9 cellular contexts compared by ENCODE assay signal in the genomic region with DNA sequence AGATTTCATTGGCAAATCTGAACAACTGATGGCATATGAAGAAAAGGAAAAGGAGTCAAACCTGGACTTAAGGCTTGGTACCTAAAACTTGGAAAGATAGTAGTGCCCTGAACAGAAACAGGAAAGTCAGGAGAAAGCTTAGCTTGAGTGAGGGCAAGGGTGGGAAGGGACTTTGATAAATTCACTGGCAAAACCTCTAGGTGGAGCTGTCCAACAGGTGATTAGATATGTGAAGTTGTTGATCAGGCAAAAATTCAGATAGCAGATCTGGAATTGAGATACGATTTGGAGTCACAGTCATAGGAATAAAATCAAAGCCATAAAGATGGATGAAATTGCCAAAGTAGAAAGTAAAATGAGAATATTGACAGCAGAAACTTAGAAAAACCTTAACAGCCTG. TPM values are rescaled to one million over a fixed set of nuclear protein-coding genes. Genes with fewer than 3 reads are reported as not detected.
DNase-seq lines count a peak whose midpoint lies in the region; ATAC-seq, FAIRE-seq and TF ChIP-seq lines count a peak whose summit lies in the region.
"Had no signal": no experiment of that assay in that cellular context is flagged by ENCODE, and none has a peak within 500 bp of the region (broad histone marks: within the 10 kb centered on the region; RNA-seq: fewer than 3 reads in every experiment).

No MANE protein-coding gene starts in this region.

- no peak overlapping the region for H2AFZ ChIP-seq in GM12878 (ENCODE audit: control insufficient read depth, low read depth, low read length)

- ATAC-seq in HG03097 (IDR thresholded peaks at IDR 0.05; ENCODE audit: low FRiP score, unreplicated experiment) (peak; percentile 63), GM12878 (peak; percentile 91)

- no peak overlapping the region for H3K9ac ChIP-seq in GM12878 (ENCODE audit: control insufficient read depth, insufficient read depth, low read length)

- BruUV-seq in GM12878 (replicated peaks; lab: Mats Ljungman, UMichigan) = no TSS peak

- H3K4me1 ChIP-seq in GM12878 (ENCODE audit: control insufficient read depth, insufficient read depth, low read length) = no peaks in the 10 kb centered on the region
- H3K4me1 ChIP-seq in tibial artery = no peaks in the 10 kb centered on the region

- FAIRE-seq in GM12878 (lab: Jason Lieb, UNC) (peak; percentile 87), islet of Langerhans (lab: Jason Lieb, UNC) (peak; percentile 93)

- TF ChIP-seq POLR2A in GM12878 (IDR thresholded peaks at IDR 0.05; ENCODE audit: low read depth, low read length) = no peak

- DNase-seq in Ammon's horn (ENCODE audit: low spot score) (peak; percentile 52), GM03348 (ENCODE audit: low spot score) (peak; percentile 63), NOMO-1 treated with DMSO at 0.1 percent for 48 hours (lab: John Stamatoyannopoulos, UW; ENCODE audit: unreplicated experiment) (peak; percentile 41), GM12878 (ENCODE audit: low read depth, low spot score) (no peak), tibial artery (no peak), cortex of kidney (lab: John Stamatoyannopoulos, UW) (no peak)

- no peaks in the 10 kb centered on the region for H3K9me3 ChIP-seq in GM12878 (replicated peaks; ENCODE audit: control insufficient read depth, insufficient read depth, low read length)
- H3K9me3 ChIP-seq in tibial artery = no peaks in the 10 kb centered on the region

- RAD21 ChIA-PET in GM12878 (lab: Charles Lee; ENCODE audit: unreplicated experiment) = interaction anchor here (0.9 to 2.9 kb wide), 15 partner anchors 9 to 1731 kb away, joined by 3 to 18 read pairs (median 3); no protein-coding TSS in a partner anchor

- intact Hi-C loops in GM12878 (cut with micrococcal nuclease; ENCODE audit: unreplicated experiment) (loop anchor here (1.0 to 5.0 kb wide), 3 partner anchors 72 to 252 kb away; no protein-coding TSS in a partner anchor), tibial artery (cut with DNase I; ENCODE audit: low total_unique reads) (loop anchor here (10.0 kb wide), 2 partner anchors 96 to 256 kb away; no protein-coding TSS in a partner anchor)

- H3K27me3 ChIP-seq in GM12878 (replicated peaks in 1 of 2; ENCODE audit: control insufficient read depth in 2 of 2, insufficient read depth in 2 of 2, low read length in 1 of 2) (no peaks in the 10 kb centered on the region), tibial artery (peaks cover 0 to 4% of the 10 kb centered on the region in 2 donors)

- TF ChIP-seq RAD21 in GM12878 (IDR thresholded peaks at IDR 0.05; ENCODE audit: insufficient read depth, low read depth, low read length) = peak; percentile 95

- SMC1A ChIA-PET in GM12878 (lab: Charles Lee; ENCODE audit: uncharacterized antibody, unreplicated experiment) = interaction anchor here (0.5 to 4.3 kb wide), 16 partner anchors 8 to 489 kb away, joined by 3 to 27 read pairs (median 4); no protein-coding TSS in a partner anchor

- no peak overlapping the region for H3K4me2 ChIP-seq in GM12878 (ENCODE audit: control insufficient read depth, insufficient read depth)

- POLR2A ChIA-PET in GM12878 (lab: Charles Lee) = interaction anchor here (0.6 to 1.0 kb wide), 2 partner anchors 18 to 350 kb away, joined by 3 to 8 read pairs; no protein-coding TSS in a partner anchor

- no peaks in the 10 kb centered on the region for H3K36me3 ChIP-seq in GM12878 (ENCODE audit: control insufficient read depth in 2 of 2, insufficient read depth in 2 of 2, low read length in 1 of 2)
- H3K36me3 ChIP-seq in tibial artery = no peaks in the 10 kb centered on the region

- no peak overlapping the region for H3K27ac ChIP-seq in GM12878 (ENCODE audit: control insufficient read depth, insufficient read depth)
- H3K27ac ChIP-seq in tibial artery = no peak overlapping the region
- H3K27ac ChIP-seq: SK-N-MC had no signal

- in situ Hi-C loops in GM12878 (cut with MboI) = loop anchor here (5.0 kb wide), 1 partner anchor 253 kb away; no protein-coding TSS in a partner anchor

- no peak for TF ChIP-seq EP300 in GM12878 (IDR thresholded peaks at IDR 0.05; ENCODE audit: borderline replicate concordance in 1 of 2, control insufficient read depth in 1 of 2, low read depth in 2 of 2, low read length in 2 of 2)

- no peaks in the 10 kb centered on the region for H4K20me1 ChIP-seq in GM12878 (ENCODE audit: control insufficient read depth, insufficient read depth)

- peak; percentile 69 to 84 (median 77) for TF ChIP-seq CTCF in GM12878 (IDR thresholded peaks at IDR 0.05 in 2 of 3, conservative IDR thresholded peaks at IDR 0.05 in 1 of 3; ENCODE audit: control insufficient read depth in 2 of 3, extremely low read depth in 1 of 3, insufficient read depth in 1 of 3, low read depth in 3 of 3, low read length in 3 of 3)
- peak; percentile 65 to 67 for TF ChIP-seq CTCF in tibial artery (IDR thresholded peaks at IDR 0.05)

- no peaks in the 10 kb centered on the region for H3K79me2 ChIP-seq in GM12878 (ENCODE audit: control insufficient read depth, insufficient read depth, low read length)

- H3K4me3 ChIP-seq in GM12878 = no peak overlapping the region
- H3K4me3 ChIP-seq in tibial artery = no peak overlapping the region
- H3K4me3 ChIP-seq: SK-N-MC had no signal

- 5% methylated on average over 1 of the region's 1 CpG for WGBS in GM12878 (ENCODE audit: insufficient coverage, insufficient replicate concordance, low lambda C conversion rate, missing lambda C conversion rate)

- CTCF ChIA-PET in GM12878 (lab: Yijun Ruan, JAX) = interaction anchor here (0.7 to 4.7 kb wide), 38 partner anchors 9 to 1732 kb away, joined by 3 to 39 read pairs (median 4); no protein-coding TSS in a partner anchor

TF ChIP-seq in GM12878, 131 proteins besides CTCF, POLR2A, EP300 and RAD21 (continues in another document):
- peak; percentile 32; the same call in 1 of the 2 replicates for TF ChIP-seq RB1 (IDR thresholded peaks at IDR 0.05; ENCODE audit: borderline replicate concordance)
- peak; percentile 71; the same call in 1 of the 2 replicates for TF ChIP-seq SMC3 (IDR thresholded peaks at IDR 0.05; ENCODE audit: borderline replicate concordance, low read length)
- no peak for TF ChIP-seq GABPA (IDR thresholded peaks at IDR 0.05; ENCODE audit: low read depth)
- TF ChIP-seq CEBPZ (IDR thresholded peaks at IDR 0.05; ENCODE audit: low read depth, low read length) = no peak

RNA-seq across cellular contexts. Expression of gene ZNF292, which starts 16.1 kb away (rescaled TPM):
- 680 and 686 TPM in 2 replicates for total RNA-seq in GM12878 (2013; cell fraction: nucleolus; rRNA removed)
- 25.8 and 28.0 TPM in 2 replicates for total RNA-seq in GM12878 (2014; rRNA removed)
- 31.5 and 37.5 TPM in 2 replicates for total RNA-seq in GM12878 (2014; rRNA removed; fragmentation: Illumina TruSeq; extraction: Trizol)
- total RNA-seq in GM12878 (2021) = 31.1 and 33.9 TPM in 2 replicates
- 12.6 TPM for polyA plus RNA-seq in GM12878 (2011; ENCODE audit: low read depth)
- 57.6 and 100 TPM in 2 replicates for polyA plus RNA-seq in GM12878 (2011; rRNA removed)
- polyA plus RNA-seq in GM12878 (2011; cell fraction: cytosol; rRNA removed) = 17.6 and 19.9 TPM in 2 replicates
- polyA plus RNA-seq in GM12878 (2011; cell fraction: nucleus; rRNA removed) = 81.7 and 133 TPM in 2 replicates
- 23.8 and 26.1 TPM in 2 replicates for polyA plus RNA-seq in GM12878 (2012)
- polyA plus RNA-seq in GM12878 (2014; fragmentation: Illumina TruSeq; extraction: Trizol) = 31.3 and 43.0 TPM in 2 replicates
- 10 to 100 TPM; 11.1 to 20.9 TPM for polyA plus RNA-seq in GM12878 (2014; fragmentation: Nextera tagmentation; extraction: Ambion mirVana)
- polyA plus RNA-seq in GM12878 (2014; rRNA removed) = 11.1 and 14.2 TPM in 2 replicates
- polyA plus RNA-seq in GM12878 (2016; fragmentation: Nextera tagmentation; extraction: Ambion mirVana) = 10 to 100 TPM; 29.8 to 31.8 TPM
- 145 and 162 TPM in 2 replicates for polyA minus RNA-seq in GM12878 (2011; rRNA and poly(A)+ RNA removed)
- polyA minus RNA-seq in GM12878 (2011; cell fraction: cytosol; rRNA and poly(A)+ RNA removed) = 35.1 and 39.8 TPM in 2 replicates
- polyA minus RNA-seq in GM12878 (2011; cell fraction: nucleus; rRNA and poly(A)+ RNA removed) = 245 and 377 TPM in 2 replicates

RNA-seq across cellular contexts. Expression of gene CGA, which starts 44.3 kb away (rescaled TPM):
- not detected in 2 replicates for total RNA-seq in GM12878 (2013; cell fraction: nucleolus; rRNA removed)
- total RNA-seq in GM12878 (2014; rRNA removed) (not detected in 2 replicates), GM12878 (2014; rRNA removed; fragmentation: Illumina TruSeq; extraction: Trizol) (not detected in 2 replicates), GM12878 (2021) (not detected in 2 replicates)
- polyA plus RNA-seq in GM12878 (2011; ENCODE audit: low read depth) = not detected
- polyA plus RNA-seq in GM12878 (2011; rRNA removed) (0.11 and 0.26 TPM in 2 replicates), GM12878 (2014; fragmentation: Illumina TruSeq; extraction: Trizol) (0.10 TPM in 1 of 2 replicates, not detected in the other), GM12878 (2014; fragmentation: Nextera tagmentation; extraction: Ambion mirVana) (under 1 TPM; 0.13 to 0.27 TPM), GM12878 (2014; rRNA removed) (not detected in 2 replicates), GM12878 (2016; fragmentation: Nextera tagmentation; extraction: Ambion mirVana) (not detected)
- polyA plus RNA-seq in GM12878 (2011; cell fraction: cytosol; rRNA removed) = 0.09 and 0.12 TPM in 2 replicates
- not detected in 2 replicates for polyA plus RNA-seq in GM12878 (2011; cell fraction: nucleus; rRNA removed)
- polyA plus RNA-seq in GM12878 (2012) = not detected in 2 replicates
- polyA minus RNA-seq in GM12878 (2011; rRNA and poly(A)+ RNA removed) = not detected in 2 replicates
- polyA minus RNA-seq in GM12878 (2011; cell fraction: cytosol; rRNA and poly(A)+ RNA removed) = 18.8 and 25.4 TPM in 2 replicates
- 0.85 and 5.6 TPM in 2 replicates for polyA minus RNA-seq in GM12878 (2011; cell fraction: nucleus; rRNA and poly(A)+ RNA removed)

Comparison
In these comparisons a context has a peak if more than half of its experiments do, and no peak if none do; other contexts are left out.
1. DNase-seq: peak in Ammon's horn (single experiment), GM03348 (single experiment) and NOMO-1 treated with DMSO at 0.1 percent for 48 hours (single experiment); none in GM12878 (single experiment), tibial artery (0 of 2) and cortex of kidney (single experiment).